In the genomic region with DNA sequence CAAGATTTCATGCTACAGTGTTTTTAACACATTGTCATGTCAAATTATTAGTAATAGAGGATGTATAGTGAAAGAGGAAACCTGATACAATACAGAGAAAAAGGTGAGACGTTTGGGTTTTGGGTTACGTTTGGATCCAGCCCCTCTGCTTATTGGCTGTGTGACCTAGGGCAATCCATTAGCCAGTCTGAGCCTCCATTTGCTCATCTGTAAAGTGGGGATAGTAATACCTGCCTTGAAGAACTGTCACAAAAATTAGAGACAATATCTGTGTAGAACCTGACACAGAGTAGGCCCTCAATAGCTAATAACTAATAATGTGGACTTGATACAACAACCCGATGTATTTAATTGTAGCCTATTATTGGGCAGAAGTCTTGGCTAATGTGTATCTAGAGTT, we compare ENCODE assay signal across 31 cellular contexts.
"Had no signal": no experiment of that assay in that cellular context is flagged by ENCODE, and none has a peak within 500 bp of the region (broad histone marks: within the 10 kb centered on the region; RNA-seq: fewer than 3 reads in every experiment).

No MANE protein-coding gene starts in this region.

- H3K36me3 Mint-ChIP-seq: natural killer cell; neural progenitor cell; stimulated activated memory B cell treated with anti-CD40 and anti-IgM and Interleukin-4, amounts not matched to agents 10 μg/mL and 1 μg/mL and 100 μg/mL, for 72 hours; type B pancreatic cell had no signal

- H3K4me3 ChIP-seq: neural progenitor cell, ovary, psoas muscle, skin epidermis, smooth muscle cell, spleen, suprapubic skin, testis, tibial artery, transverse colon, upper lobe of right lung, uterus had no signal

- H3K9me3 Mint-ChIP-seq: natural killer cell; nephron; neural progenitor cell; stimulated activated memory B cell treated with anti-CD40 and anti-IgM and Interleukin-4, amounts not matched to agents 10 μg/mL and 1 μg/mL and 100 μg/mL, for 72 hours; stimulated activated naive CD8-positive, alpha-beta T cell treated with anti-CD3 and anti-CD28 coated beads, Interleukin-15, amount 100 ng/mL, for 72 hours; type B pancreatic cell had no signal

- H3K27me3 Mint-ChIP-seq: stimulated activated memory B cell treated with anti-CD40 and anti-IgM and Interleukin-4, amounts not matched to agents 10 μg/mL and 1 μg/mL and 100 μg/mL, for 72 hours; stimulated activated naive CD8-positive, alpha-beta T cell treated with anti-CD3 and anti-CD28 coated beads, Interleukin-15, amount 100 ng/mL, for 72 hours; type B pancreatic cell had no signal

- H3K36me3 ChIP-seq: neural progenitor cell, ovary, spleen, suprapubic skin, transverse colon, upper lobe of right lung, uterus had no signal

- H2AFZ ChIP-seq: neural progenitor cell, parathyroid adenoma had no signal

- H3K4me1 ChIP-seq: neural progenitor cell, tibial artery, uterus had no signal

- DNase-seq: natural killer cell; occipital lobe; ovary; posterior cingulate gyrus; psoas muscle; right cardiac atrium; spleen; stimulated activated CD4-positive, alpha-beta T cell treated with anti-CD3 and anti-CD28 coated beads, Interleukin-12 subunit alpha, Interleukin-12 subunit beta, amount 100 ng/mL, for 4 hours; stimulated activated CD4-positive, alpha-beta T cell treated with anti-CD3 and anti-CD28 coated beads, Interleukin-1b, Interleukin-23, amount 100 ng/mL, for 48 hours; stimulated activated CD4-positive, alpha-beta T cell treated with anti-CD3 and anti-CD28 coated beads, Interleukin-4, amount 100 ng/mL, for 1 hour; stimulated activated CD4-positive, alpha-beta T cell treated with anti-CD3 and anti-CD28 coated beads, Interleukin-4, amount 100 ng/mL, for 4 hours; stimulated activated CD8-positive, alpha-beta memory T cell treated with anti-CD3 and anti-CD28 coated beads, Interleukin-4, amount 100 ng/mL, for 48 hours; stimulated activated naive CD4-positive, alpha-beta T cell; stimulated activated naive CD8-positive, alpha-beta T cell treated with anti-CD3 and anti-CD28 coated beads, Interleukin-15, amount 100 ng/mL, for 72 hours; stimulated activated naive CD8-positive, alpha-beta T cell treated with anti-CD3 and anti-CD28 coated beads, Interleukin-15, Interleukin-2, amounts not matched to agents 100 U/mL and 50 U/mL, for 24 hours; substantia nigra; testis; tibial artery; transverse colon; upper lobe of right lung; uterus had no signal

- H3K9ac ChIP-seq: neural progenitor cell, parathyroid adenoma had no signal

- H3K27me3 ChIP-seq: neural progenitor cell, ovary, spleen, suprapubic skin, testis, transverse colon, upper lobe of right lung, uterus had no signal

- H3K27ac ChIP-seq: neural progenitor cell, ovary, parathyroid adenoma, psoas muscle, skin epidermis, spleen, suprapubic skin, testis, tibial artery, transverse colon, upper lobe of right lung, uterus had no signal

- H3K9me3 ChIP-seq: ovary, psoas muscle, spleen, suprapubic skin, testis, tibial artery, transverse colon, upper lobe of right lung, uterus had no signal

- ATAC-seq: natural killer cell; psoas muscle; right cardiac atrium; sciatic nerve; stimulated activated memory B cell treated with anti-CD40 and anti-IgM and Interleukin-4, amounts not matched to agents 10 μg/mL and 1 μg/mL and 100 μg/mL, for 72 hours; stimulated activated naive CD8-positive, alpha-beta T cell treated with anti-CD3 and anti-CD28 coated beads, Interleukin-15, amount 100 ng/mL, for 72 hours; stimulated activated naive CD8-positive, alpha-beta T cell treated with anti-CD3 and anti-CD28 coated beads, Interleukin-15, Interleukin-2, amounts not matched to agents 100 U/mL and 50 U/mL, for 24 hours; upper lobe of right lung had no signal

- H3K4me3 Mint-ChIP-seq: natural killer cell; nephron; neural progenitor cell; stimulated activated memory B cell treated with anti-CD40 and anti-IgM and Interleukin-4, amounts not matched to agents 10 μg/mL and 1 μg/mL and 100 μg/mL, for 72 hours; stimulated activated naive CD8-positive, alpha-beta T cell treated with anti-CD3 and anti-CD28 coated beads, Interleukin-15, amount 100 ng/mL, for 72 hours; type B pancreatic cell had no signal

- H3K4me2 ChIP-seq: neural progenitor cell, smooth muscle cell had no signal

- H3K27ac Mint-ChIP-seq: natural killer cell; progenitor cell of endocrine pancreas; stimulated activated naive CD8-positive, alpha-beta T cell treated with anti-CD3 and anti-CD28 coated beads, Interleukin-15, amount 100 ng/mL, for 72 hours had no signal
